In the genomic region with DNA sequence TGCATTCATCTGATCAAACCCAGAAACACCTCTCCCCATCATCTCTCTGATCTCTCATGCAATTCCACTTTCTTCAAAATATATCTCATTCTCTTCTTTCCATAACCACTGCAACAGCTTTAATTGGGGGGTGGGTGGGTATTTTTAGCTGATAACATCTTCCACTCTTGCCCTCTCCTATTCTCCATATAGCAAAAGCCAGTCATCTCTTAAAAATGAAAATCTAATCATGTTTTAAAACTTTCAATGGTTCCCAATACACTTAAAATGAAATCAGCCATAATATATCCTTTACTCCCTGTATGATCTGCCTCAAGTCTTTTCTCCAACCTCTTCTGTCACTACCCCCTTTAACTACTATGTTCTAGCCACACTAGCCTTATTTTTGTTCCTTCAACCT, we compare ENCODE assay signal across 9 cellular contexts. TPM values are rescaled to one million over a fixed set of nuclear protein-coding genes. Genes with fewer than 3 reads are reported as not detected.
DNase-seq lines count a peak whose midpoint lies in the region; ATAC-seq and TF ChIP-seq lines count a peak whose summit lies in the region.
"Had no signal": no experiment of that assay in that cellular context is flagged by ENCODE, and none has a peak within 500 bp of the region (broad histone marks: within the 10 kb centered on the region; RNA-seq: fewer than 3 reads in every experiment).

No MANE protein-coding gene starts in this region.

- DNase-seq in GM23338 (ENCODE audit: low spot score) (no peak), T-helper 17 cell (no peak), fibroblast of the aortic adventitia (ENCODE audit: low read depth) (no peak), skeletal muscle cell (ENCODE audit: low read depth) (no peak), UCSD-AML1 (lab: John Stamatoyannopoulos, UW; ENCODE audit: unreplicated experiment) (no peak), GM19240 (ENCODE audit: insufficient read length, low spot score) (no peak)

- H3K9me2 ChIP-seq in GM23338 (ENCODE audit: insufficient read depth) = no peaks in the 10 kb centered on the region

- H3K36me3 ChIP-seq in GM23338 (ENCODE audit: insufficient read depth) = peaks cover 5% of the 10 kb centered on the region

- H3K27ac ChIP-seq in GM23338 (ENCODE audit: low read depth) = no peak overlapping the region

- peaks cover 53% of the 10 kb centered on the region for H3K36me3 Mint-ChIP-seq in GM23338 (ENCODE audit: low read depth)
- peaks cover 9% of the 10 kb centered on the region for H3K36me3 Mint-ChIP-seq in T-helper 17 cell (ENCODE audit: low read depth)

- peaks cover 37% of the 10 kb centered on the region for H4K20me1 ChIP-seq in GM23338 (replicated peaks; ENCODE audit: insufficient read depth)

- peaks cover 88% of the 10 kb centered on the region for H3K79me2 ChIP-seq in GM23338 (replicated peaks; ENCODE audit: insufficient read depth)

- H3K27me3 Mint-ChIP-seq in GM23338 (ENCODE audit: insufficient read depth, low read depth, poor library complexity) (peaks cover 6% of the 10 kb centered on the region), T-helper 17 cell (no peaks in the 10 kb centered on the region)

- H3F3A ChIP-seq in GM23338 (replicated peaks; ENCODE audit: low read depth) = peaks cover 5% of the 10 kb centered on the region; the same call in 1 of the 2 replicates

- H3K4me3 Mint-ChIP-seq in GM23338 (peak overlapping the region; percentile 99), T-helper 17 cell (peak overlapping the region; percentile 98)

- H2AFZ ChIP-seq in GM23338 = no peak overlapping the region

- ATAC-seq in GM23338 = no peak
- no peak for ATAC-seq in T-helper 17 cell
- ATAC-seq in GM18517 (IDR thresholded peaks at IDR 0.05; ENCODE audit: unreplicated experiment) = no peak
- ATAC-seq in HG02884 (IDR thresholded peaks at IDR 0.05; ENCODE audit: unreplicated experiment) = no peak

- peaks cover 24% of the 10 kb centered on the region for H3K4me1 Mint-ChIP-seq in GM23338
- H3K4me1 Mint-ChIP-seq in T-helper 17 cell = peaks cover 49% of the 10 kb centered on the region

- H3K4me1 ChIP-seq in GM23338 (ENCODE audit: insufficient read depth) = peaks cover 13% of the 10 kb centered on the region

- H3K4me3 ChIP-seq in GM23338 (peak overlapping the region; percentile 90), fibroblast of the aortic adventitia (ENCODE audit: low read depth, low read length) (peak overlapping the region; percentile 98), skeletal muscle cell (ENCODE audit: low read depth, low read length) (peak overlapping the region; percentile 82)

- H3K9me3 Mint-ChIP-seq in GM23338 = no peaks in the 10 kb centered on the region

- TF ChIP-seq CTCF in GM23338 (conservative IDR thresholded peaks at IDR 0.05; ENCODE audit: low read depth in 2 of 2) (no peak), fibroblast of the aortic adventitia (IDR thresholded peaks at IDR 0.05; ENCODE audit: insufficient read depth, low read length) (no peak)

- H3K27ac Mint-ChIP-seq in GM23338 = no peak overlapping the region
- H3K27ac Mint-ChIP-seq in T-helper 17 cell = peak overlapping the region; percentile 100

- no peaks in the 10 kb centered on the region for H3K27me3 ChIP-seq in GM23338 (ENCODE audit: insufficient read depth)
- H3K27me3 ChIP-seq: neutrophil had no signal

- peak overlapping the region; percentile 92 for H3K4me2 ChIP-seq in GM23338

- no peaks in the 10 kb centered on the region for H3K9me3 ChIP-seq in T-helper 17 cell (ENCODE audit: control insufficient read depth, low read length, poor library complexity, severe bottlenecking)
- H3K9me3 ChIP-seq: neutrophil had no signal

TF ChIP-seq in GM23338, 12 proteins besides CTCF, POLR2A, EP300 and RAD21 (continues in another document):
- TF ChIP-seq STAT1 (IDR thresholded peaks at IDR 0.05; ENCODE audit: unreplicated experiment) = no peak
- TF ChIP-seq, protein P1, sequence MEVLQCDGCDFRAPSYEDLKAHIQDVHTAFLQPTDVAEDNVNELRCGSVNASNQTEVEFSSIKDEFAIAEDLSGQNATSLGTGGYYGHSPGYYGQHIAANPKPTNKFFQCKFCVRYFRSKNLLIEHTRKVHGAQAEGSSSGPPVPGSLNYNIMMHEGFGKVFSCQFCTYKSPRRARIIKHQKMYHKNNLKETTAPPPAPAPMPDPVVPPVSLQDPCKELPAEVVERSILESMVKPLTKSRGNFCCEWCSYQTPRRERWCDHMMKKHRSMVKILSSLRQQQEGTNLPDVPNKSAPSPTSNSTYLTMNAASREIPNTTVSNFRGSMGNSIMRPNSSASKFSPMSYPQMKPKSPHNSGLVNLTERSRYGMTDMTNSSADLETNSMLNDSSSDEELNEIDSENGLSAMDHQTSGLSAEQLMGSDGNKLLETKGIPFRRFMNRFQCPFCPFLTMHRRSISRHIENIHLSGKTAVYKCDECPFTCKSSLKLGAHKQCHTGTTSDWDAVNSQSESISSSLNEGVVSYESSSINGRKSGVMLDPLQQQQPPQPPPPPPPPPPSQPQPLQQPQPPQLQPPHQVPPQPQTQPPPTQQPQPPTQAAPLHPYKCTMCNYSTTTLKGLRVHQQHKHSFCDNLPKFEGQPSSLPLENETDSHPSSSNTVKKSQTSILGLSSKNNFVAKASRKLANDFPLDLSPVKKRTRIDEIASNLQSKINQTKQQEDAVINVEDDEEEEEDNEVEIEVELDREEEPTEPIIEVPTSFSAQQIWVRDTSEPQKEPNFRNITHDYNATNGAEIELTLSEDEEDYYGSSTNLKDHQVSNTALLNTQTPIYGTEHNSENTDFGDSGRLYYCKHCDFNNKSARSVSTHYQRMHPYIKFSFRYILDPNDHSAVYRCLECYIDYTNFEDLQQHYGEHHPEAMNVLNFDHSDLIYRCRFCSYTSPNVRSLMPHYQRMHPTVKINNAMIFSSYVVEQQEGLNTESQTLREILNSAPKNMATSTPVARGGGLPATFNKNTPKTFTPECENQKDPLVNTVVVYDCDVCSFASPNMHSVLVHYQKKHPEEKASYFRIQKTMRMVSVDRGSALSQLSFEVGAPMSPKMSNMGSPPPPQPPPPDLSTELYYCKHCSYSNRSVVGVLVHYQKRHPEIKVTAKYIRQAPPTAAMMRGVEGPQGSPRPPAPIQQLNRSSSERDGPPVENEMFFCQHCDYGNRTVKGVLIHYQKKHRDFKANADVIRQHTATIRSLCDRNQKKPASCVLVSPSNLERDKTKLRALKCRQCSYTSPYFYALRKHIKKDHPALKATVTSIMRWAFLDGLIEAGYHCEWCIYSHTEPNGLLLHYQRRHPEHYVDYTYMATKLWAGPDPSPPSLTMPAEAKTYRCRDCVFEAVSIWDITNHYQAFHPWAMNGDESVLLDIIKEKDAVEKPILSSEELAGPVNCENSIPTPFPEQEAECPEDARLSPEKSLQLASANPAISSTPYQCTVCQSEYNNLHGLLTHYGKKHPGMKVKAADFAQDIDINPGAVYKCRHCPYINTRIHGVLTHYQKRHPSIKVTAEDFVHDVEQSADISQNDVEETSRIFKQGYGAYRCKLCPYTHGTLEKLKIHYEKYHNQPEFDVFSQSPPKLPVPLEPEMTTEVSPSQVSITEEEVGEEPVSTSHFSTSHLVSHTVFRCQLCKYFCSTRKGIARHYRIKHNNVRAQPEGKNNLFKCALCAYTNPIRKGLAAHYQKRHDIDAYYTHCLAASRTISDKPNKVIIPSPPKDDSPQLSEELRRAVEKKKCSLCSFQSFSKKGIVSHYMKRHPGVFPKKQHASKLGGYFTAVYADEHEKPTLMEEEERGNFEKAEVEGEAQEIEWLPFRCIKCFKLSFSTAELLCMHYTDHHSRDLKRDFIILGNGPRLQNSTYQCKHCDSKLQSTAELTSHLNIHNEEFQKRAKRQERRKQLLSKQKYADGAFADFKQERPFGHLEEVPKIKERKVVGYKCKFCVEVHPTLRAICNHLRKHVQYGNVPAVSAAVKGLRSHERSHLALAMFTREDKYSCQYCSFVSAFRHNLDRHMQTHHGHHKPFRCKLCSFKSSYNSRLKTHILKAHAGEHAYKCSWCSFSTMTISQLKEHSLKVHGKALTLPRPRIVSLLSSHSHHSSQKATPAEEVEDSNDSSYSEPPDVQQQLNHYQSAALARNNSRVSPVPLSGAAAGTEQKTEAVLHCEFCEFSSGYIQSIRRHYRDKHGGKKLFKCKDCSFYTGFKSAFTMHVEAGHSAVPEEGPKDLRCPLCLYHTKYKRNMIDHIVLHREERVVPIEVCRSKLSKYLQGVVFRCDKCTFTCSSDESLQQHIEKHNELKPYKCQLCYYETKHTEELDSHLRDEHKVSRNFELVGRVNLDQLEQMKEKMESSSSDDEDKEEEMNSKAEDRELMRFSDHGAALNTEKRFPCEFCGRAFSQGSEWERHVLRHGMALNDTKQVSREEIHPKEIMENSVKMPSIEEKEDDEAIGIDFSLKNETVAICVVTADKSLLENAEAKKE (CRISPR knock-in tag; IDR thresholded peaks at IDR 0.05) = no peak
- no peak for TF ChIP-seq JUNB (IDR thresholded peaks at IDR 0.05; ENCODE audit: unreplicated experiment)
- no peak for TF ChIP-seq EZH2phosphoT487 (IDR thresholded peaks at IDR 0.05; ENCODE audit: unreplicated experiment)
- TF ChIP-seq, protein P2, sequence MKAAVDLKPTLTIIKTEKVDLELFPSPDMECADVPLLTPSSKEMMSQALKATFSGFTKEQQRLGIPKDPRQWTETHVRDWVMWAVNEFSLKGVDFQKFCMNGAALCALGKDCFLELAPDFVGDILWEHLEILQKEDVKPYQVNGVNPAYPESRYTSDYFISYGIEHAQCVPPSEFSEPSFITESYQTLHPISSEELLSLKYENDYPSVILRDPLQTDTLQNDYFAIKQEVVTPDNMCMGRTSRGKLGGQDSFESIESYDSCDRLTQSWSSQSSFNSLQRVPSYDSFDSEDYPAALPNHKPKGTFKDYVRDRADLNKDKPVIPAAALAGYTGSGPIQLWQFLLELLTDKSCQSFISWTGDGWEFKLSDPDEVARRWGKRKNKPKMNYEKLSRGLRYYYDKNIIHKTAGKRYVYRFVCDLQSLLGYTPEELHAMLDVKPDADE (IDR thresholded peaks at IDR 0.05) = no peak
- no peak for TF ChIP-seq ZNF114 (CRISPR knock-in tag; IDR thresholded peaks at IDR 0.05)
- TF ChIP-seq ZNF331 (CRISPR knock-in tag; IDR thresholded peaks at IDR 0.05; ENCODE audit: low read depth) = no peak
- no peak for TF ChIP-seq CREB1 (CRISPR knock-in tag; IDR thresholded peaks at IDR 0.05; ENCODE audit: low read depth)
- no peak for TF ChIP-seq NANOG (IDR thresholded peaks at IDR 0.05; ENCODE audit: borderline replicate concordance)

RNA-seq across cellular contexts. Expression of a gene that starts 1.5 kb away (rescaled TPM):
- total RNA-seq in GM23338 (2014; rRNA removed; shearing (Covaris generic)) = 94.3 and 105 TPM in 2 replicates
- polyA plus RNA-seq in GM23338 (2016; fragmentation: Nextera tagmentation; extraction: Ambion mirVana) = 34.9 and 44.3 TPM in 2 replicates
- 100 to 1,000 TPM; 137 to 149 TPM for total RNA-seq in T-helper 17 cell
- total RNA-seq in fibroblast of the aortic adventitia (ENCODE audit: low replicate concordance) = 71.8 and 89.9 TPM in 2 replicates

RNA-seq across cellular contexts. Expression of a gene that starts 2.5 kb away (rescaled TPM):
- 40.0 and 43.1 TPM in 2 replicates for total RNA-seq in GM23338 (2014; rRNA removed; shearing (Covaris generic))
- 23.4 and 28.2 TPM in 2 replicates for polyA plus RNA-seq in GM23338 (2016; fragmentation: Nextera tagmentation; extraction: Ambion mirVana)
- total RNA-seq in T-helper 17 cell = 10 to 100 TPM; 24.9 to 26.4 TPM
- 16.4 and 36.2 TPM in 2 replicates for total RNA-seq in fibroblast of the aortic adventitia (ENCODE audit: low replicate concordance)

RNA-seq across cellular contexts. Expression of a gene that starts 52.4 kb away (rescaled TPM):
- 7.1 and 7.9 TPM in 2 replicates for total RNA-seq in GM23338 (2014; rRNA removed; shearing (Covaris generic))
- polyA plus RNA-seq in GM23338 (2016; fragmentation: Nextera tagmentation; extraction: Ambion mirVana) = 13.1 and 23.1 TPM in 2 replicates
- total RNA-seq in T-helper 17 cell = 1 to 10 TPM; 4.4 to 5.3 TPM
- 10.1 and 16.0 TPM in 2 replicates for total RNA-seq in fibroblast of the aortic adventitia (ENCODE audit: low replicate concordance)
